ENCODE assay signal across 10 cellular contexts in the genomic region with DNA sequence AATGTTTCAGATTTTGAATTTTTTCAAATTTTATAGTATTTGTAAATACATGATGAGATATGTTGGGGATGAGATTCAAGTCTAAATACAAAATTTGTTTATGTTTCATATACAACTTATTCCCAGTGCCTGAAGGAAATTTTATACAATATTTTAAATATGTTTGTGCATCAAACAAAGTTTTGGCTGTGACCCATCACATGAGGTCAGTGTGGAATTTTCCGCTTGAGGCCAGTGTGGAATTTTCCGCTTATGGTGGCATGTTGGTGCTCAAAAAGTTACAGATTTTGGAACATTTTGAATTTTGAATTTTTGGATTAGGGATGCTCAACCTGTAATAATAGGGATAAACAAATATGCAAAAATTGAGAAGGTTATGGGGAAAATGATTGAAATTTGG.
"Had no signal": no experiment of that assay in that cellular context is flagged by ENCODE, and none has a peak within 500 bp of the region (broad histone marks: within the 10 kb centered on the region; RNA-seq: fewer than 3 reads in every experiment).

No MANE protein-coding gene starts in this region.

- H3K36me3 ChIP-seq: HAP-1 had no signal

- FAIRE-seq: H1, H54 had no signal

- DNase-seq: GM23248, GOT3, H7, H9, HCEC 1CT, HFFc6 had no signal

- H3K27ac ChIP-seq: GM23248 had no signal

- H3K9me3 ChIP-seq: HAP-1 had no signal

- H3K4me1 ChIP-seq: HAP-1 had no signal

- H3K4me3 ChIP-seq: GM23248, GM23338, HAP-1 had no signal
